In genomic region chr3:173371848-173372487, GRCh38 we compare ENCODE assay signal across 1 cellular context.
TF ChIP-seq lines count a peak whose summit lies in the region.

No MANE protein-coding gene starts in this region.

TF ChIP-seq in HepG2, 621 proteins besides CTCF, POLR2A, EP300 and RAD21 (continued from another document):
- no peak for TF ChIP-seq ZBED4 (CRISPR knock-in tag; IDR thresholded peaks at IDR 0.05; ENCODE audit: borderline replicate concordance)
- TF ChIP-seq ZNF570 (CRISPR knock-in tag; IDR thresholded peaks at IDR 0.05; ENCODE audit: borderline replicate concordance), result no peak
- TF ChIP-seq HNRNPL (IDR thresholded peaks at IDR 0.05; ENCODE audit: low read depth, low read length), result no peak
- TF ChIP-seq STAG1 (CRISPR knock-in tag; IDR thresholded peaks at IDR 0.05), result peak; percentile 12; the same call in 1 of the 2 replicates
- no peak for TF ChIP-seq NFYB (CRISPR knock-in tag; IDR thresholded peaks at IDR 0.05)
- TF ChIP-seq ZFP62 (CRISPR knock-in tag; IDR thresholded peaks at IDR 0.05), result no peak
- TF ChIP-seq SMARCC2 (IDR thresholded peaks at IDR 0.05), result no peak
